Comparison of ENCODE assay signal across 8 cellular contexts in the genomic region with DNA sequence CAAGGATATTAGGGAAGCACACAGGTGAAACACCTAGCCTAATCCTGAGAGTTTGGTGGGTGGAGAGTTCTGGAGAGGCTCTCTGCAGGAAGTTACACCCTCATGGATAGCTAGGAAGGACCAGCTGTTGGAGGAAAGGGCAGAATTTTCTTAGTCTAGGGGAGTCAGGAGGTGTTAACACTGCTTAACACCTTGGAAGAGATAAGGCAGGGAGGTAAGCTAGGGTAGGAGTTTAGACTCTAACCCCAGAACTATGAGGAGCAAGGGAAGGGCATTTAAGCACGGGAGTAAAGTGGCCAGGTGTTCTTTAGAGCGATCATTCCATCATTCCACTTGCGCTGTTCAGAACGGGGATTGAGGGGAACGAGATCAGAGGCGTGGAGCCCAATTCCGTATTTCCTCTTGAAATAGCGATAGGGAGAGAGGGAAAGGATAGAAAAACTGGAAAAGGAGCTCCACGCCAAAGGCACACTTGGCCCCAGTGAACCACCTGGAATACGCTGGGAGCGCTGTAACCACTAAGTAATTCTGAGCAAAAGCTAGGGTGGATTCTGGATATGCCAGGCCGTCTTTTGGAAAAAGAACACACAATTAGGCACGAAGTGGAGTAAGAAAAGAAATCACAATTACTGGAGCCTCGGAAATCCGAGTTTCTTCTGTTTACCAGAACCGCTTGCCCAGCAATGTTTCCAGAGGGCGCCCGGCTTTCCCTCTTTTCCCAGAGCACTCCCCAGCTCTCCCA. TPM values are rescaled to one million over a fixed set of nuclear protein-coding genes. Genes with fewer than 3 reads are reported as not detected.
DNase-seq lines count a peak whose midpoint lies in the region; ATAC-seq and TF ChIP-seq lines count a peak whose summit lies in the region.

No MANE protein-coding gene starts in this region.

- no peak for DNase-seq in PC-3
- no peak for DNase-seq in epithelial cell of proximal tubule (ENCODE audit: low read depth)
- DNase-seq in progenitor cell of endocrine pancreas (ENCODE audit: low spot score, unreplicated experiment): no peak
- no peak for DNase-seq in NCI-H187 treated with DMSO at 0.1 percent for 48 hours (lab: John Stamatoyannopoulos, UW)
- no peak for DNase-seq in cerebellar nuclear complex (lab: John Stamatoyannopoulos, UW)

- H3K9me3 ChIP-seq in DOHH2 (ENCODE audit: control insufficient read depth, insufficient read depth, low read length) (no peaks in the 10 kb centered on the region), PC-3 (ENCODE audit: low read length) (no peaks in the 10 kb centered on the region)

- H3K4me3 ChIP-seq in DOHH2 (ENCODE audit: low read length) (no peak overlapping the region), PC-3 (ENCODE audit: low read length) (peak overlapping the region; percentile 77), epithelial cell of proximal tubule (ENCODE audit: low read depth, low read length) (peak overlapping the region; percentile 89)

- peak overlapping the region; percentile 80 for H3K27ac Mint-ChIP-seq in progenitor cell of endocrine pancreas

- peaks cover 79% of the 10 kb centered on the region for H3K27me3 Mint-ChIP-seq in progenitor cell of endocrine pancreas

- H3K36me3 ChIP-seq in DOHH2 (ENCODE audit: control insufficient read depth, low read length) (no peaks in the 10 kb centered on the region), PC-3 (ENCODE audit: low read depth, low read length) (no peaks in the 10 kb centered on the region)

- TF ChIP-seq CTCF in DOHH2 (IDR thresholded peaks at IDR 0.05; ENCODE audit: low read depth, low read length, poor library complexity, severe bottlenecking) (no peak), PC-3 (conservative IDR thresholded peaks at IDR 0.05; ENCODE audit: low read depth, low read length) (no peak), epithelial cell of proximal tubule (conservative IDR thresholded peaks at IDR 0.05; ENCODE audit: low read depth, low read length) (no peak), progenitor cell of endocrine pancreas (IDR thresholded peaks at IDR 0.05; ENCODE audit: unreplicated experiment) (no peak)

- peaks cover 15% of the 10 kb centered on the region for H3K79me2 ChIP-seq in DOHH2 (ENCODE audit: control insufficient read depth, low read length)
- H3K79me2 ChIP-seq in PC-3 (ENCODE audit: low read length): no peaks in the 10 kb centered on the region

- H3K9me2 ChIP-seq in DOHH2 (replicated peaks; ENCODE audit: control insufficient read depth, low read length): no peaks in the 10 kb centered on the region
- no peaks in the 10 kb centered on the region for H3K9me2 ChIP-seq in PC-3 (replicated peaks; ENCODE audit: low read length)

- H3F3A ChIP-seq in DOHH2 (ENCODE audit: control insufficient read depth, insufficient read depth): peaks cover 12% of the 10 kb centered on the region
- no peaks in the 10 kb centered on the region for H3F3A ChIP-seq in PC-3 (ENCODE audit: low read length, unreplicated experiment)

- POLR2A ChIA-PET in PC-3 (lab: Charles Lee; ENCODE audit: unreplicated experiment): no interaction called here

- H2AFZ ChIP-seq in PC-3 (ENCODE audit: low read length): peak overlapping the region; percentile 91

- H3K4me2 ChIP-seq in DOHH2 (ENCODE audit: low read length): peak overlapping the region; percentile 70; the same call in 1 of the 2 replicates
- peak overlapping the region; percentile 96 for H3K4me2 ChIP-seq in PC-3 (ENCODE audit: low read length)

- no peak overlapping the region for H3K27ac ChIP-seq in DOHH2 (ENCODE audit: low read depth, low read length)
- H3K27ac ChIP-seq in PC-3 (ENCODE audit: low read length): no peak overlapping the region

- H3K9ac ChIP-seq in PC-3 (ENCODE audit: low read length): no peak overlapping the region; the same call in 1 of the 2 replicates

- no peaks in the 10 kb centered on the region for H3K9me3 Mint-ChIP-seq in progenitor cell of endocrine pancreas (ENCODE audit: low read depth)

- peaks cover 31% of the 10 kb centered on the region for H3K4me1 ChIP-seq in DOHH2 (ENCODE audit: control insufficient read depth, low read length)
- peaks cover 8% of the 10 kb centered on the region; the same call in 1 of the 2 replicates for H3K4me1 ChIP-seq in PC-3 (ENCODE audit: insufficient read depth, low read length)

- peak overlapping the region; percentile 79 for H3K4me3 Mint-ChIP-seq in progenitor cell of endocrine pancreas (ENCODE audit: low read depth)

- ATAC-seq in PC-3: peak; percentile 12; the same call in 1 of the 2 replicates
- no peak for ATAC-seq in GM18858 (IDR thresholded peaks at IDR 0.05; ENCODE audit: unreplicated experiment)
- ATAC-seq in HG03135 (IDR thresholded peaks at IDR 0.05; ENCODE audit: unreplicated experiment): no peak

- H3K27me3 ChIP-seq in DOHH2 (ENCODE audit: control insufficient read depth, low read length): peaks cover 48% of the 10 kb centered on the region
- H3K27me3 ChIP-seq in PC-3 (ENCODE audit: low read length): peaks cover under 1% of the 10 kb centered on the region; the same call in 1 of the 2 replicates

- intact Hi-C loops in PC-3 (cut with micrococcal nuclease): no loop called here

- no peaks in the 10 kb centered on the region for H3K36me3 Mint-ChIP-seq in progenitor cell of endocrine pancreas (ENCODE audit: insufficient read depth)

- CTCF ChIA-PET in PC-3 (lab: Charles Lee): interaction anchor here (0.5 kb wide), 1 partner anchor 10 kb away, joined by 3 read pairs; no protein-coding TSS in a partner anchor

- BruUV-seq in PC-3 (replicated peaks; lab: Mats Ljungman, UMichigan): no TSS peak

- H3K4me1 Mint-ChIP-seq in progenitor cell of endocrine pancreas (ENCODE audit: low read depth): peaks cover 2% of the 10 kb centered on the region

- peaks cover 9% of the 10 kb centered on the region for H4K20me1 ChIP-seq in DOHH2 (ENCODE audit: control insufficient read depth, insufficient read depth, low read depth, low read length)
- H4K20me1 ChIP-seq in PC-3 (ENCODE audit: low read length): no peaks in the 10 kb centered on the region

RNA-seq across cellular contexts. Expression of a gene that starts 1.5 kb away (rescaled TPM):
- 0.69 and 2.3 TPM in 2 replicates for total RNA-seq in PC-3 (2014; rRNA removed)
- total RNA-seq in epithelial cell of proximal tubule: 9.4 and 14.8 TPM in 2 replicates
- total RNA-seq in progenitor cell of endocrine pancreas: 6.9 and 9.5 TPM in 2 replicates
